9 cellular contexts compared by ENCODE assay signal in the genomic region with DNA sequence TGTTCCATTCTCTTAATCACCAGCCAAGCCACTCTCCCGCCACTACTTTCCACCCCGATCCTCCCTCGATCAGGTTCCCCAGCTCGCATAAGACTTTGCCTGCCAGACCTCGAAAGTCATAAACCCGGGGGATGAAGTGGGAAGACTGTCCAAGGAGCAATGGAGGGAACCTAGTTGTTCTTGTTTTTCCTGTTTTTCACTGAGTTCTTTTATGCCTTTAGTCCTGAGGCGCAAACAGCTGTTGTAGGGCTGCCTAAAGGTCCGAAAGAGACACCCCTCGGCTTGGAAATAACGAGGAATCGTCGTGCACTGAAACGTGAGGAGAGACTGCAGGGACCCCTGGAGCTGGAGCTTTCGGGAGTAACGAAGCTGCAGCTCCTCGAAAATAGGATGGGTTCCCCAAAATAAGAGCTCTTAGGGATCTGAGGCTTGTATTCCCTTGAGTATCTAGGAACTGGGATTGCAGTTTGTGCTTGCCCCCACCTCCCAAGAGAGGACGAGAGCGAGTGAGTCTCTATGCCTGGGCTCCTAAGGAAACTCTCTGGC. TPM values are rescaled to one million over a fixed set of nuclear protein-coding genes. Genes with fewer than 3 reads are reported as not detected.
A peak's percentile ranks its signal among the peaks of the same experiment; 100 is the strongest.
DNase-seq lines count a peak whose midpoint lies in the region; ATAC-seq and TF ChIP-seq lines count a peak whose summit lies in the region.
"Had no signal": no experiment of that assay in that cellular context is flagged by ENCODE, and none has a peak within 500 bp of the region (broad histone marks: within the 10 kb centered on the region; RNA-seq: fewer than 3 reads in every experiment).

No MANE protein-coding gene starts in this region.

- peaks cover 25% of the 10 kb centered on the region for H3K4me1 Mint-ChIP-seq in activated naive CD4-positive, alpha-beta T cell treated with anti-CD3 and anti-CD28 coated beads, Interleukin-2, amount 10 ng/mL, durations not matched to agents 7 days and 5 days

- H3K27me3 Mint-ChIP-seq in activated naive CD4-positive, alpha-beta T cell treated with anti-CD3 and anti-CD28 coated beads, Interleukin-2, amount 10 ng/mL, durations not matched to agents 7 days and 5 days, result peaks cover 95% of the 10 kb centered on the region

- peak overlapping the region; percentile 37 for H3K27ac Mint-ChIP-seq in activated naive CD4-positive, alpha-beta T cell treated with anti-CD3 and anti-CD28 coated beads, Interleukin-2, amount 10 ng/mL, durations not matched to agents 7 days and 5 days
- H3K27ac Mint-ChIP-seq in activated naive CD4-positive, alpha-beta T cell treated with anti-CD3 and anti-CD28 coated beads, Interleukin-2, amount 50 U/mL, for 72 hours, result no peak overlapping the region

- H3K27ac ChIP-seq in SK-N-MC (peak overlapping the region; percentile 96), iPS-20b (ENCODE audit: low read length) (no peak overlapping the region), thoracic aorta (no peak overlapping the region), testis (no peak overlapping the region)
- H3K27ac ChIP-seq: HL-60 had no signal

- no peaks in the 10 kb centered on the region for H3K9me3 Mint-ChIP-seq in activated naive CD4-positive, alpha-beta T cell treated with anti-CD3 and anti-CD28 coated beads, Interleukin-2, amount 10 ng/mL, durations not matched to agents 7 days and 5 days
- H3K9me3 Mint-ChIP-seq in activated naive CD4-positive, alpha-beta T cell treated with anti-CD3 and anti-CD28 coated beads, Interleukin-2, amount 50 U/mL, for 72 hours, result no peaks in the 10 kb centered on the region

- peaks cover 20% of the 10 kb centered on the region for H3K36me3 ChIP-seq in SK-N-MC (ENCODE audit: insufficient read depth, low read length)
- no peaks in the 10 kb centered on the region for H3K36me3 ChIP-seq in iPS-20b (ENCODE audit: insufficient read depth, low read depth, low read length)
- no peaks in the 10 kb centered on the region for H3K36me3 ChIP-seq in thoracic aorta
- H3K36me3 ChIP-seq in testis (ENCODE audit: low read depth, missing control alignments), result no peaks in the 10 kb centered on the region

- DNase-seq in activated naive CD4-positive, alpha-beta T cell treated with anti-CD3 and anti-CD28 coated beads, Interleukin-2, amount 10 ng/mL, durations not matched to agents 7 days and 5 days, result no peak
- no peak for DNase-seq in activated naive CD4-positive, alpha-beta T cell treated with anti-CD3 and anti-CD28 coated beads, Interleukin-2, amount 50 U/mL, for 72 hours (ENCODE audit: low spot score in 2 of 2)
- DNase-seq in SK-N-MC (ENCODE audit: low read depth, low spot score) (no peak), thoracic aorta (ENCODE audit: low spot score) (no peak), testis (no peak)
- DNase-seq in activated CD4-positive, alpha-beta T cell treated with anti-CD3 and anti-CD28 coated beads for 48 hours, result no peak

- H3K9me3 ChIP-seq in SK-N-MC (ENCODE audit: low read depth, low read length), result no peaks in the 10 kb centered on the region
- H3K9me3 ChIP-seq in iPS-20b (ENCODE audit: insufficient read depth, low read depth, low read length), result peaks cover 18% of the 10 kb centered on the region
- H3K9me3 ChIP-seq in thoracic aorta, result no peaks in the 10 kb centered on the region
- no peaks in the 10 kb centered on the region for H3K9me3 ChIP-seq in testis

- H3K4me3 ChIP-seq in SK-N-MC, result peak overlapping the region; percentile 89
- H3K4me3 ChIP-seq in iPS-20b (ENCODE audit: low read length), result peak overlapping the region; percentile 11; the same call in 1 of the 2 replicates
- peak overlapping the region; percentile 56 for H3K4me3 ChIP-seq in thoracic aorta
- H3K4me3 ChIP-seq in testis, result no peak overlapping the region

- no peak for TF ChIP-seq POLR2A in testis (IDR thresholded peaks at IDR 0.05)

- peak overlapping the region; percentile 65 for H3K4me3 Mint-ChIP-seq in activated naive CD4-positive, alpha-beta T cell treated with anti-CD3 and anti-CD28 coated beads, Interleukin-2, amount 10 ng/mL, durations not matched to agents 7 days and 5 days

- no peak for TF ChIP-seq CTCF in thoracic aorta (IDR thresholded peaks at IDR 0.05)
- TF ChIP-seq CTCF in testis (IDR thresholded peaks at IDR 0.05), result no peak

- no peak for ATAC-seq in activated naive CD4-positive, alpha-beta T cell treated with anti-CD3 and anti-CD28 coated beads, Interleukin-2, amount 50 U/mL, for 72 hours
- ATAC-seq in thoracic aorta (ENCODE audit: insufficient number of reproducible peaks, low FRiP score, low read depth) (no peak), HG03521 (IDR thresholded peaks at IDR 0.05; ENCODE audit: unreplicated experiment) (no peak)

- H3K27me3 ChIP-seq in iPS-20b (ENCODE audit: insufficient read depth, low read length) (peaks cover 100% of the 10 kb centered on the region), thoracic aorta (replicated peaks; ENCODE audit: insufficient read depth) (peaks cover 80% of the 10 kb centered on the region), testis (peaks cover 11% of the 10 kb centered on the region)

- WGBS in testis, 2 donors, result 8 to 9% methylated on average over 17 to 18 of the region's 18 CpGs

- H3K9ac ChIP-seq in SK-N-MC (ENCODE audit: insufficient read length) (peak overlapping the region; percentile 90), iPS-20b (ENCODE audit: low read depth, low read length) (no peak overlapping the region)

- intact Hi-C loops in testis (cut with DNase I; ENCODE audit: low total_unique reads), result no loop called here

- H3K4me1 ChIP-seq in iPS-20b (ENCODE audit: insufficient read depth, low read length) (peaks cover 15% of the 10 kb centered on the region; the same call in 1 of the 2 replicates), thoracic aorta (ENCODE audit: control insufficient read depth in 1 of 2, low read depth in 2 of 2) (peaks cover 8 to 20% of the 10 kb centered on the region in 2 donors), testis (peaks cover 9% of the 10 kb centered on the region)

- H3K36me3 Mint-ChIP-seq in activated naive CD4-positive, alpha-beta T cell treated with anti-CD3 and anti-CD28 coated beads, Interleukin-2, amount 10 ng/mL, durations not matched to agents 7 days and 5 days, result peaks cover 5% of the 10 kb centered on the region
- peaks cover 10 to 45% of the 10 kb centered on the region in 2 donors for H3K36me3 Mint-ChIP-seq in activated naive CD4-positive, alpha-beta T cell treated with anti-CD3 and anti-CD28 coated beads, Interleukin-2, amount 50 U/mL, for 72 hours

- CTCF ChIA-PET in activated naive CD4-positive, alpha-beta T cell treated with anti-CD3 and anti-CD28 coated beads, Interleukin-2, amount 10 ng/mL, durations not matched to agents 7 days and 5 days (lab: Charles Lee), result interaction anchor here (0.6 to 2.7 kb wide), 13 partner anchors 9 to 970 kb away, joined by 3 to 33 read pairs (median 3); a partner anchor contains a TSS

RNA-seq across cellular contexts. Expression of a gene that starts 1.7 kb away (rescaled TPM):
- not detected for total RNA-seq in activated naive CD4-positive, alpha-beta T cell treated with anti-CD3 and anti-CD28 coated beads, Interleukin-2, amount 50 U/mL, for 72 hours
- total RNA-seq in thoracic aorta (not detected), testis (not detected)
- not detected for polyA plus RNA-seq in testis (ENCODE audit: insufficient read depth, low read depth, low replicate concordance)

RNA-seq across cellular contexts. Expression of a gene that starts 5.4 kb away (rescaled TPM):
- total RNA-seq in activated naive CD4-positive, alpha-beta T cell treated with anti-CD3 and anti-CD28 coated beads, Interleukin-2, amount 50 U/mL, for 72 hours, result not detected
- total RNA-seq in thoracic aorta (not detected), testis (under 1 TPM in 1 of 2 donors, not detected in 1; 0.31 TPM)
- polyA plus RNA-seq in testis (ENCODE audit: insufficient read depth, low read depth, low replicate concordance), result 0.36 TPM

RNA-seq across cellular contexts. Expression of a gene that starts 9.2 kb away (rescaled TPM):
- total RNA-seq in activated naive CD4-positive, alpha-beta T cell treated with anti-CD3 and anti-CD28 coated beads, Interleukin-2, amount 50 U/mL, for 72 hours, result not detected
- total RNA-seq in thoracic aorta (not detected), testis (1 to 10 TPM in 1 of 2 donors, under 1 TPM in 1; 0.62 to 1.7 TPM)
- 0.29 TPM for polyA plus RNA-seq in testis (ENCODE audit: insufficient read depth, low read depth, low replicate concordance)

RNA-seq across cellular contexts. Expression of a gene that starts 14.1 kb away (rescaled TPM):
- not detected for total RNA-seq in activated naive CD4-positive, alpha-beta T cell treated with anti-CD3 and anti-CD28 coated beads, Interleukin-2, amount 50 U/mL, for 72 hours
- not detected for total RNA-seq in thoracic aorta
- total RNA-seq in testis, result 1 to 10 TPM; 1.5 to 3.1 TPM
- 2.3 TPM for polyA plus RNA-seq in testis (ENCODE audit: insufficient read depth, low read depth, low replicate concordance)

RNA-seq across cellular contexts. Expression of a gene that starts 18.7 kb away (rescaled TPM):
- not detected for total RNA-seq in activated naive CD4-positive, alpha-beta T cell treated with anti-CD3 and anti-CD28 coated beads, Interleukin-2, amount 50 U/mL, for 72 hours
- total RNA-seq in thoracic aorta (not detected), testis (1 to 10 TPM; 2.7 to 3.3 TPM)
- 0.92 TPM for polyA plus RNA-seq in testis (ENCODE audit: insufficient read depth, low read depth, low replicate concordance)

Comparison
In these comparisons a context has a peak if more than half of its experiments do, and no peak if none do; other contexts are left out.
1. H3K4me3 ChIP-seq: peak in SK-N-MC (single experiment), iPS-20b (single experiment) and thoracic aorta (single experiment); none in testis (0 of 2).